In the genomic region with DNA sequence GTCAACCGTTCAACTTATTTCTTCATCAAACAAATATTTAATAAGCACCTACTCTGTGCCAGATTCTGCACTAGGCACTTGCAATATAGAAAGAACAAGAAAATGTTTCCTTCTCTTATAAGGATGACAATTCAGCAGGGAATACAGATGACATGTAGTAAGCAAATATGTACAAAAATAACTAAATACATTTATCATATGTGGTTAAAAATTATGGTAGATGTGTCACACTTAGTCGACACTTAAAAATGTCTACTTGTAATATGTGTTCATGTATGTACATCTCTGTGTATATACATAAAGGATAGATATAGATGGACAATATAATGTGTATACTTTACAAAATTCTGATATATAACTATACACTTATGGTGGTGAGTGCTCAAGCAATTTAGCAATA, we compare ENCODE assay signal across 28 cellular contexts.
"Had no signal": no experiment of that assay in that cellular context is flagged by ENCODE, and none has a peak within 500 bp of the region (broad histone marks: within the 10 kb centered on the region; RNA-seq: fewer than 3 reads in every experiment).

No MANE protein-coding gene starts in this region.

- ATAC-seq: left colon; left lung; lower lobe of right lung; natural killer cell treated with Interleukin-12 subunit alpha and Interleukin-12 subunit beta and Interleukin-15 and Interleukin-18, amount 100 ng/mL, for 72 hours; stimulated activated naive CD8-positive, alpha-beta T cell treated with anti-CD3 and anti-CD28 coated beads, Interleukin-15, amount 100 ng/mL, for 72 hours had no signal

- H3K27ac Mint-ChIP-seq: immature natural killer cell; natural killer cell treated with Interleukin-12 subunit alpha and Interleukin-12 subunit beta and Interleukin-15 and Interleukin-18, amount 100 ng/mL, for 72 hours; stimulated activated naive CD8-positive, alpha-beta T cell treated with anti-CD3 and anti-CD28 coated beads, Interleukin-15, amount 100 ng/mL, for 72 hours had no signal

- H3K27me3 ChIP-seq: left lung, pancreas, thyroid gland, transverse colon, upper lobe of left lung, vagina had no signal

- H3K4me3 Mint-ChIP-seq: immature natural killer cell; natural killer cell treated with Interleukin-12 subunit alpha and Interleukin-12 subunit beta and Interleukin-15 and Interleukin-18, amount 100 ng/mL, for 72 hours; stimulated activated naive CD8-positive, alpha-beta T cell treated with anti-CD3 and anti-CD28 coated beads, Interleukin-15, amount 100 ng/mL, for 72 hours had no signal

- H3K36me3 ChIP-seq: left lung, lower lobe of right lung, pancreas, prostate gland, thyroid gland, transverse colon, upper lobe of left lung, vagina had no signal

- H3K4me1 ChIP-seq: lower lobe of right lung, pancreas, prostate gland, transverse colon, vagina had no signal

- H3K9me3 Mint-ChIP-seq: immature natural killer cell; natural killer cell treated with Interleukin-12 subunit alpha and Interleukin-12 subunit beta and Interleukin-15 and Interleukin-18, amount 100 ng/mL, for 72 hours; stimulated activated naive CD8-positive, alpha-beta T cell treated with anti-CD3 and anti-CD28 coated beads, Interleukin-15, amount 100 ng/mL, for 72 hours had no signal

- H3K27me3 Mint-ChIP-seq: naive B cell; natural killer cell treated with Interleukin-12 subunit alpha and Interleukin-12 subunit beta and Interleukin-15 and Interleukin-18, amount 100 ng/mL, for 72 hours; stimulated activated naive CD8-positive, alpha-beta T cell treated with anti-CD3 and anti-CD28 coated beads, Interleukin-15, amount 100 ng/mL, for 72 hours had no signal

- DNase-seq: hypothalamus; immature natural killer cell; kidney; left colon; left lung; lower lobe of right lung; mammary epithelial cell; mesenchymal stem cell; naive B cell; nucleus accumbens; pancreas; posterior cingulate gyrus; retina; right cardiac atrium; stimulated activated CD4-positive, alpha-beta T cell treated with anti-CD3 and anti-CD28 coated beads, Interleukin-12 subunit alpha, Interleukin-12 subunit beta, amount 100 ng/mL, for 4 hours; stimulated activated CD4-positive, alpha-beta T cell treated with anti-CD3 and anti-CD28 coated beads, Interleukin-15, amount 100 ng/mL, for 24 hours; stimulated activated CD4-positive, alpha-beta T cell treated with anti-CD3 and anti-CD28 coated beads, Interleukin-2, amount 100 ng/mL, for 24 hours; stimulated activated CD4-positive, alpha-beta T cell treated with anti-CD3 and anti-CD28 coated beads, Interleukin-4, amount 100 ng/mL, for 1 hour; stimulated activated naive CD4-positive, alpha-beta T cell; stimulated activated naive CD8-positive, alpha-beta T cell treated with anti-CD3 and anti-CD28 coated beads, Interleukin-15, amount 100 ng/mL, for 72 hours; substantia nigra; thyroid gland; transverse colon; upper lobe of left lung had no signal

- H3K4me3 ChIP-seq: left lung, lower lobe of right lung, pancreas, prostate gland, skin epidermis, thyroid gland, transverse colon, upper lobe of left lung, vagina had no signal

- H3K4me1 Mint-ChIP-seq: immature natural killer cell; stimulated activated naive CD8-positive, alpha-beta T cell treated with anti-CD3 and anti-CD28 coated beads, Interleukin-15, amount 100 ng/mL, for 72 hours had no signal

- H3K27ac ChIP-seq: left lung, lower lobe of right lung, pancreas, prostate gland, skin epidermis, thyroid gland, upper lobe of left lung, vagina had no signal

- H3K9me3 ChIP-seq: left lung, lower lobe of right lung, pancreas, prostate gland, thyroid gland, transverse colon, upper lobe of left lung, vagina had no signal

- H3K36me3 Mint-ChIP-seq: immature natural killer cell; natural killer cell treated with Interleukin-12 subunit alpha and Interleukin-12 subunit beta and Interleukin-15 and Interleukin-18, amount 100 ng/mL, for 72 hours had no signal
